Comparison of ENCODE assay signal across 6 cellular contexts in genomic region chr6:32973934-32974333, GRCh38. TPM values are rescaled to one million over a fixed set of nuclear protein-coding genes. Genes with fewer than 3 reads are reported as not detected.
A peak's percentile ranks its signal among the peaks of the same experiment; 100 is the strongest.
DNase-seq lines count a peak whose midpoint lies in the region; ATAC-seq and TF ChIP-seq lines count a peak whose summit lies in the region.

No MANE protein-coding gene starts in this region.

- H3K9me3 Mint-ChIP-seq in activated T-helper 2 cell treated with anti-CD3 and anti-CD28 coated beads, Interferon-gamma antibody, Interleukin-2, Interleukin-4, amounts not matched to agents 10 μg/mL and 5 μg/mL and 100 μg/mL, durations not matched to agents 14 hours and 24 hours and 36 hours, result no peaks in the 10 kb centered on the region

- peak overlapping the region; percentile 75 for H3K27ac Mint-ChIP-seq in activated T-helper 2 cell treated with anti-CD3 and anti-CD28 coated beads, Interferon-gamma antibody, Interleukin-2, Interleukin-4, amounts not matched to agents 10 μg/mL and 5 μg/mL and 100 μg/mL, durations not matched to agents 14 hours and 24 hours and 36 hours

- no peaks in the 10 kb centered on the region for H3K27me3 ChIP-seq in lower lobe of right lung (ENCODE audit: low read depth)

- no peaks in the 10 kb centered on the region for H3K27me3 Mint-ChIP-seq in activated T-helper 2 cell treated with anti-CD3 and anti-CD28 coated beads, Interferon-gamma antibody, Interleukin-2, Interleukin-4, amounts not matched to agents 10 μg/mL and 5 μg/mL and 100 μg/mL, durations not matched to agents 14 hours and 24 hours and 36 hours (ENCODE audit: low read depth)

- peaks cover 90% of the 10 kb centered on the region for H3K36me3 Mint-ChIP-seq in activated T-helper 2 cell treated with anti-CD3 and anti-CD28 coated beads, Interferon-gamma antibody, Interleukin-2, Interleukin-4, amounts not matched to agents 10 μg/mL and 5 μg/mL and 100 μg/mL, durations not matched to agents 14 hours and 24 hours and 36 hours (ENCODE audit: low read depth)

- H3K4me3 ChIP-seq in lower lobe of right lung, result peak overlapping the region; percentile 96

- H3K4me1 Mint-ChIP-seq in activated T-helper 2 cell treated with anti-CD3 and anti-CD28 coated beads, Interferon-gamma antibody, Interleukin-2, Interleukin-4, amounts not matched to agents 10 μg/mL and 5 μg/mL and 100 μg/mL, durations not matched to agents 14 hours and 24 hours and 36 hours (ENCODE audit: low read depth), result peaks cover 29% of the 10 kb centered on the region

- peaks cover 65% of the 10 kb centered on the region for H3K36me3 ChIP-seq in lower lobe of right lung

- no peaks in the 10 kb centered on the region for H3K9me3 ChIP-seq in lower lobe of right lung

- DNase-seq in activated gamma-delta T cell treated with Interleukin-2 at 50 U/mL for 16 hours (peak; percentile 35), activated gamma-delta T cell (lab: John Stamatoyannopoulos, UW) (no peak), lower lobe of right lung (no peak), NK-92 (lab: John Stamatoyannopoulos, UW; ENCODE audit: unreplicated experiment) (no peak)
- DNase-seq in activated T-helper 2 cell treated with anti-CD3 and anti-CD28 coated beads, Interferon-gamma antibody, Interleukin-2, Interleukin-4, amounts not matched to agents 10 μg/mL and 5 μg/mL and 100 μg/mL, durations not matched to agents 14 hours and 24 hours and 36 hours (ENCODE audit: low spot score), result no peak

- TF ChIP-seq CTCF in lower lobe of right lung (IDR thresholded peaks at IDR 0.05), result no peak

- H3K4me3 Mint-ChIP-seq in activated T-helper 2 cell treated with anti-CD3 and anti-CD28 coated beads, Interferon-gamma antibody, Interleukin-2, Interleukin-4, amounts not matched to agents 10 μg/mL and 5 μg/mL and 100 μg/mL, durations not matched to agents 14 hours and 24 hours and 36 hours (ENCODE audit: low read depth), result peak overlapping the region; percentile 94

- ATAC-seq in lower lobe of right lung (no peak), HG03196 (IDR thresholded peaks at IDR 0.05; ENCODE audit: unreplicated experiment) (no peak)

- H3K27ac ChIP-seq in lower lobe of right lung, result peak overlapping the region; percentile 76

- peaks cover 48% of the 10 kb centered on the region for H3K4me1 ChIP-seq in lower lobe of right lung

- intact Hi-C loops in activated T-helper 2 cell treated with anti-CD3 and anti-CD28 coated beads, Interferon-gamma antibody, Interleukin-2, Interleukin-4, amounts not matched to agents 10 μg/mL and 5 μg/mL and 100 μg/mL, durations not matched to agents 14 hours and 24 hours and 36 hours (cut with micrococcal nuclease), result loop anchor here (5.0 kb wide), 3 partner anchors 338 to 797 kb away; partner anchors contain the start of genes AGPAT1, RNF5 and TAPBP
- intact Hi-C loops in lower lobe of right lung (cut with DNase I), result no loop called here

RNA-seq across cellular contexts. Expression of gene BRD2, which starts 5.5 kb away (rescaled TPM):
- 295 and 306 TPM in 2 replicates for total RNA-seq in activated T-helper 2 cell treated with anti-CD3 and anti-CD28 coated beads, Interferon-gamma antibody, Interleukin-2, Interleukin-4, amounts not matched to agents 10 μg/mL and 5 μg/mL and 100 μg/mL, durations not matched to agents 14 hours and 24 hours and 36 hours
- total RNA-seq in lower lobe of right lung, result 173 TPM

RNA-seq across cellular contexts. Expression of gene HLA-DMA, which starts 21.0 kb away (rescaled TPM):
- 15.9 and 19.0 TPM in 2 replicates for total RNA-seq in activated T-helper 2 cell treated with anti-CD3 and anti-CD28 coated beads, Interferon-gamma antibody, Interleukin-2, Interleukin-4, amounts not matched to agents 10 μg/mL and 5 μg/mL and 100 μg/mL, durations not matched to agents 14 hours and 24 hours and 36 hours
- 283 TPM for total RNA-seq in lower lobe of right lung

RNA-seq across cellular contexts. Expression of gene HLA-DMB, which starts 33.1 kb away (rescaled TPM):
- 1.3 and 1.4 TPM in 2 replicates for total RNA-seq in activated T-helper 2 cell treated with anti-CD3 and anti-CD28 coated beads, Interferon-gamma antibody, Interleukin-2, Interleukin-4, amounts not matched to agents 10 μg/mL and 5 μg/mL and 100 μg/mL, durations not matched to agents 14 hours and 24 hours and 36 hours
- 208 TPM for total RNA-seq in lower lobe of right lung

RNA-seq across cellular contexts. Expression of gene HLA-DOA, which starts 35.5 kb away (rescaled TPM):
- total RNA-seq in activated T-helper 2 cell treated with anti-CD3 and anti-CD28 coated beads, Interferon-gamma antibody, Interleukin-2, Interleukin-4, amounts not matched to agents 10 μg/mL and 5 μg/mL and 100 μg/mL, durations not matched to agents 14 hours and 24 hours and 36 hours, result 0.28 and 0.37 TPM in 2 replicates
- 31.2 TPM for total RNA-seq in lower lobe of right lung

Comparison
In these comparisons a context has a peak if more than half of its experiments do, and no peak if none do; other contexts are left out.
1. RNA of gene HLA-DMA, which starts 21.0 kb away (total RNA-seq): 283 TPM in lower lobe of right lung (single experiment); 15.9 to 19.0 TPM in activated T-helper 2 cell treated with anti-CD3 and anti-CD28 coated beads, Interferon-gamma antibody, Interleukin-2, Interleukin-4, amounts not matched to agents 10 μg/mL and 5 μg/mL and 100 μg/mL, durations not matched to agents 14 hours and 24 hours and 36 hours; every median in the first group is over 10 times any median in the second.
2. RNA of gene HLA-DMB, which starts 33.1 kb away (total RNA-seq): 208 TPM in lower lobe of right lung (single experiment); 1.3 to 1.4 TPM in activated T-helper 2 cell treated with anti-CD3 and anti-CD28 coated beads, Interferon-gamma antibody, Interleukin-2, Interleukin-4, amounts not matched to agents 10 μg/mL and 5 μg/mL and 100 μg/mL, durations not matched to agents 14 hours and 24 hours and 36 hours; every median in the first group is over 10 times any median in the second.